Comparison of ENCODE assay signal across 21 cellular contexts in genomic region chr13:30623392-30623791, GRCh38. TPM values are rescaled to one million over a fixed set of nuclear protein-coding genes. Genes with fewer than 3 reads are reported as not detected.
DNase-seq lines count a peak whose midpoint lies in the region; ATAC-seq and TF ChIP-seq lines count a peak whose summit lies in the region.
"Had no signal": no experiment of that assay in that cellular context is flagged by ENCODE, and none has a peak within 500 bp of the region (broad histone marks: within the 10 kb centered on the region; RNA-seq: fewer than 3 reads in every experiment).

No MANE protein-coding gene starts in this region.

- H3K4me3 ChIP-seq in osteoblast (ENCODE audit: insufficient read depth, low read length) = no peak overlapping the region
- H3K4me3 ChIP-seq: BLaER1 treated with 17β-estradiol and CSF1 and Interleukin-3, amounts not matched to agents 10 nM and 100 nM; PC-9 had no signal

- H3K4me1 ChIP-seq in osteoblast (ENCODE audit: insufficient read depth, low read length) = peaks cover 21% of the 10 kb centered on the region

- CTCF ChIA-PET in activated CD4-positive, alpha-beta T cell treated with anti-CD3 and anti-CD28 coated beads, Interleukin-2, amount 10 ng/mL, durations not matched to agents 7 days and 5 days (lab: Charles Lee) = interaction anchor here (0.6 to 0.8 kb wide), 2 partner anchors 287 to 293 kb away, joined by 3 read pairs; no protein-coding TSS in a partner anchor
- CTCF ChIA-PET in activated CD4-positive, alpha-beta memory T cell treated with anti-CD3 and anti-CD28 coated beads for 36 hours (lab: Charles Lee) = no interaction called here

- peaks cover 11% of the 10 kb centered on the region for H4K20me1 ChIP-seq in osteoblast (ENCODE audit: insufficient read depth, low read length)

- no peak for DNase-seq in activated CD4-positive, alpha-beta T cell treated with anti-CD3 and anti-CD28 coated beads, Interleukin-2, amount 10 ng/mL, durations not matched to agents 7 days and 5 days
- DNase-seq in activated CD4-positive, alpha-beta T cell treated with anti-CD3 and anti-CD28 coated beads, Interleukin-2, amount 50 U/mL, for 4 hours = no peak
- DNase-seq in NCI-H226 (peak; percentile 27), chondrocyte (ENCODE audit: low spot score) (no peak), osteoblast (ENCODE audit: insufficient read length, low spot score, missing footprints) (no peak), EL (no peak)
- no peak for DNase-seq in activated CD4-positive, alpha-beta memory T cell treated with anti-CD3 and anti-CD28 coated beads for 36 hours
- DNase-seq: 8988T, COR-L47, DMS153, H7, MM.1S, NCI-H1105, NCI-H187, NCI-H446 treated with DMSO at 0.1 percent for 48 hours, NCI-H748 treated with DMSO at 0.1 percent for 48 hours, PC-9 had no signal

- H3K9me3 Mint-ChIP-seq in activated CD4-positive, alpha-beta T cell treated with anti-CD3 and anti-CD28 coated beads, Interleukin-2, amount 10 ng/mL, durations not matched to agents 7 days and 5 days = no peaks in the 10 kb centered on the region
- no peaks in the 10 kb centered on the region for H3K9me3 Mint-ChIP-seq in chondrocyte (ENCODE audit: low read depth)
- no peaks in the 10 kb centered on the region for H3K9me3 Mint-ChIP-seq in activated CD4-positive, alpha-beta memory T cell treated with anti-CD3 and anti-CD28 coated beads for 36 hours

- peak overlapping the region; percentile 2 for H3K27ac Mint-ChIP-seq in activated CD4-positive, alpha-beta T cell treated with anti-CD3 and anti-CD28 coated beads, Interleukin-2, amount 10 ng/mL, durations not matched to agents 7 days and 5 days
- peak overlapping the region; percentile 27 for H3K27ac Mint-ChIP-seq in chondrocyte (ENCODE audit: unreplicated experiment)
- no peak overlapping the region for H3K27ac Mint-ChIP-seq in activated CD4-positive, alpha-beta memory T cell treated with anti-CD3 and anti-CD28 coated beads for 36 hours

- peaks cover 37% of the 10 kb centered on the region for H3K4me1 Mint-ChIP-seq in activated CD4-positive, alpha-beta T cell treated with anti-CD3 and anti-CD28 coated beads, Interleukin-2, amount 10 ng/mL, durations not matched to agents 7 days and 5 days
- peaks cover 15% of the 10 kb centered on the region for H3K4me1 Mint-ChIP-seq in chondrocyte (ENCODE audit: low read depth)
- peaks cover 42% of the 10 kb centered on the region for H3K4me1 Mint-ChIP-seq in activated CD4-positive, alpha-beta memory T cell treated with anti-CD3 and anti-CD28 coated beads for 36 hours (ENCODE audit: low read depth)

- H3K4me2 ChIP-seq in osteoblast (ENCODE audit: insufficient read depth, low read length) = peak overlapping the region; percentile 14
- H3K4me2 ChIP-seq: BLaER1 treated with 17β-estradiol and CSF1 and Interleukin-3, amounts not matched to agents 10 nM and 100 nM; KMS-11; PC-9 had no signal

- no peaks in the 10 kb centered on the region for H3K27me3 Mint-ChIP-seq in activated CD4-positive, alpha-beta T cell treated with anti-CD3 and anti-CD28 coated beads, Interleukin-2, amount 10 ng/mL, durations not matched to agents 7 days and 5 days
- no peaks in the 10 kb centered on the region for H3K27me3 Mint-ChIP-seq in chondrocyte (ENCODE audit: low read depth)
- H3K27me3 Mint-ChIP-seq in activated CD4-positive, alpha-beta memory T cell treated with anti-CD3 and anti-CD28 coated beads for 36 hours = no peaks in the 10 kb centered on the region

- intact Hi-C loops in activated CD4-positive, alpha-beta memory T cell treated with anti-CD3 and anti-CD28 coated beads for 36 hours (cut with micrococcal nuclease) = no loop called here

- H3K4me3 Mint-ChIP-seq in activated CD4-positive, alpha-beta T cell treated with anti-CD3 and anti-CD28 coated beads, Interleukin-2, amount 10 ng/mL, durations not matched to agents 7 days and 5 days = no peak overlapping the region
- H3K4me3 Mint-ChIP-seq in chondrocyte (ENCODE audit: unreplicated experiment) = no peak overlapping the region
- H3K4me3 Mint-ChIP-seq in activated CD4-positive, alpha-beta memory T cell treated with anti-CD3 and anti-CD28 coated beads for 36 hours = no peak overlapping the region

- H2AFZ ChIP-seq in osteoblast (ENCODE audit: low read length) = no peak overlapping the region
- H2AFZ ChIP-seq: PC-9 had no signal

- H3K9me3 ChIP-seq in osteoblast (ENCODE audit: low read depth, low read length) = no peaks in the 10 kb centered on the region
- H3K9me3 ChIP-seq: BLaER1 treated with 17β-estradiol and CSF1 and Interleukin-3, amounts not matched to agents 10 nM and 100 nM had no signal

- H3K36me3 Mint-ChIP-seq in activated CD4-positive, alpha-beta T cell treated with anti-CD3 and anti-CD28 coated beads, Interleukin-2, amount 10 ng/mL, durations not matched to agents 7 days and 5 days (ENCODE audit: low read depth) = peaks cover 45% of the 10 kb centered on the region
- H3K36me3 Mint-ChIP-seq in chondrocyte (ENCODE audit: low read depth) = peaks cover 12% of the 10 kb centered on the region
- peaks cover 24% of the 10 kb centered on the region for H3K36me3 Mint-ChIP-seq in activated CD4-positive, alpha-beta memory T cell treated with anti-CD3 and anti-CD28 coated beads for 36 hours

- peaks cover 28% of the 10 kb centered on the region for H3K36me3 ChIP-seq in osteoblast (ENCODE audit: insufficient read depth, low read length)

- POLR2A ChIA-PET in activated CD4-positive, alpha-beta T cell treated with anti-CD3 and anti-CD28 coated beads, Interleukin-2, amount 10 ng/mL, durations not matched to agents 7 days and 5 days (lab: Charles Lee) = no interaction called here
- POLR2A ChIA-PET in activated CD4-positive, alpha-beta memory T cell treated with anti-CD3 and anti-CD28 coated beads for 36 hours (lab: Charles Lee) = no interaction called here

- peaks cover 80% of the 10 kb centered on the region for H3K79me2 ChIP-seq in osteoblast (ENCODE audit: insufficient read depth, low read length)

- no peak for ATAC-seq in HG03097 (IDR thresholded peaks at IDR 0.05; ENCODE audit: low FRiP score, unreplicated experiment)
- ATAC-seq: HepG2 had no signal

- H3K27me3 ChIP-seq in osteoblast (ENCODE audit: insufficient read depth, low read length) = no peaks in the 10 kb centered on the region
- H3K27me3 ChIP-seq: BLaER1 treated with 17β-estradiol and CSF1 and Interleukin-3, amounts not matched to agents 10 nM and 100 nM had no signal

- TF ChIP-seq CTCF in chondrocyte (IDR thresholded peaks at IDR 0.05) (no peak), osteoblast (IDR thresholded peaks at IDR 0.05; ENCODE audit: extremely low read depth, low read depth, low read length) (no peak)

- peak overlapping the region; percentile 30 for H3K27ac ChIP-seq in osteoblast (ENCODE audit: low read depth, low read length)
- H3K27ac ChIP-seq: BLaER1 treated with 17β-estradiol and CSF1 and Interleukin-3, amounts not matched to agents 10 nM and 100 nM; KMS-11; PC-9 had no signal

RNA-seq across cellular contexts. Expression of gene USPL1, which starts 5.7 kb away (rescaled TPM):
- 10 to 100 TPM; 18.8 to 19.7 TPM for total RNA-seq in activated CD4-positive, alpha-beta T cell treated with anti-CD3 and anti-CD28 coated beads, Interleukin-2, amount 10 ng/mL, durations not matched to agents 7 days and 5 days
- total RNA-seq in chondrocyte = 10.6 to 15.3 TPM (median 11.0 TPM) in 3 replicates
- 11.6 and 14.7 TPM in 2 replicates for total RNA-seq in osteoblast
- total RNA-seq in activated CD4-positive, alpha-beta memory T cell treated with anti-CD3 and anti-CD28 coated beads for 36 hours = 10 to 100 TPM; 13.3 to 13.8 TPM
